27 cellular contexts compared by ENCODE assay signal in genomic region chr14:102854397-102854703, GRCh38.
A peak's percentile ranks its signal among the peaks of the same experiment; 100 is the strongest.
DNase-seq lines count a peak whose midpoint lies in the region; ATAC-seq, FAIRE-seq and TF ChIP-seq lines count a peak whose summit lies in the region.
"Had no signal": no experiment of that assay in that cellular context is flagged by ENCODE, and none has a peak within 500 bp of the region (broad histone marks: within the 10 kb centered on the region; RNA-seq: fewer than 3 reads in every experiment).

No MANE protein-coding gene starts in this region.

- H3K4me3 Mint-ChIP-seq in activated T-cell treated with anti-CD3 and anti-CD28 coated beads, Interleukin-2, amount 50 U/mL, for 24 hours: no peak overlapping the region
- no peak overlapping the region for H3K4me3 Mint-ChIP-seq in CD4-positive, CD25-positive, alpha-beta regulatory T cell
- H3K4me3 Mint-ChIP-seq: CD4-positive, alpha-beta T cell; GM23338; H9 had no signal

- no peak overlapping the region for H3K4me3 ChIP-seq in CD4-positive, CD25-positive, alpha-beta regulatory T cell (ENCODE audit: low read depth, low read length)
- H3K4me3 ChIP-seq in GM12878: no peak overlapping the region
- H3K4me3 ChIP-seq: BLaER1, GM23338, MG63, PC-9, SJSA1 had no signal

- peak; percentile 1 for DNase-seq in NOMO-1 treated with DMSO at 0.1 percent for 48 hours (lab: John Stamatoyannopoulos, UW; ENCODE audit: unreplicated experiment)
- DNase-seq in NOMO-1 treated with dmso at 0.1 percent for 144 hours (lab: John Stamatoyannopoulos, UW; ENCODE audit: unreplicated experiment): no peak
- DNase-seq in activated T-cell treated with anti-CD3 and anti-CD28 coated beads, Interleukin-2, amount 50 U/mL, for 24 hours: no peak
- DNase-seq in activated T-cell treated with anti-CD3 and anti-CD28 coated beads, Interleukin-2, amount 50 U/mL, for 1 hour: no peak
- peak in 1 of 3 donors; percentile 45 for DNase-seq in CD4-positive, CD25-positive, alpha-beta regulatory T cell
- no peak for DNase-seq in GM12878 (ENCODE audit: low read depth, low spot score)
- DNase-seq: 8988T; CD4-positive, alpha-beta T cell; H9; KG1; MG63; NCI-H1092; NCI-H1417 treated with DMSO at 0.1 percent for 48 hours; NCI-H187; NCI-H2081 treated with DMSO at 0.1 percent for 48 hours; NCI-H2171; NCI-H226; NCI-H510A; NCI-H69; PC-9; Right ventricle myocardium superior; RPMI8226 had no signal

- no peak for TF ChIP-seq CTCF in GM12878 (IDR thresholded peaks at IDR 0.05 in 2 of 3, conservative IDR thresholded peaks at IDR 0.05 in 1 of 3; ENCODE audit: control insufficient read depth in 2 of 3, extremely low read depth in 1 of 3, insufficient read depth in 1 of 3, low read depth in 3 of 3, low read length in 3 of 3)

- H3K27ac Mint-ChIP-seq in activated T-cell treated with anti-CD3 and anti-CD28 coated beads, Interleukin-2, amount 50 U/mL, for 24 hours: peak overlapping the region; percentile 23
- peak overlapping the region in 2 of 3 donors; percentile 20 to 75 for H3K27ac Mint-ChIP-seq in CD4-positive, CD25-positive, alpha-beta regulatory T cell
- H3K27ac Mint-ChIP-seq: CD4-positive, alpha-beta T cell; GM23338; H9 had no signal

- ATAC-seq in CD4-positive, CD25-positive, alpha-beta regulatory T cell (ENCODE audit: low read depth in 2 of 2): no peak
- ATAC-seq in GM12878 (peak; percentile 60), GM21723 (IDR thresholded peaks at IDR 0.05; ENCODE audit: unreplicated experiment) (no peak)
- ATAC-seq: GM23338 had no signal

- BruUV-seq in GM12878 (replicated peaks; lab: Mats Ljungman, UMichigan): no TSS peak

- no peak for TF ChIP-seq EP300 in GM12878 (IDR thresholded peaks at IDR 0.05; ENCODE audit: borderline replicate concordance in 1 of 2, control insufficient read depth in 1 of 2, low read depth in 2 of 2, low read length in 2 of 2)

- peaks cover 3% of the 10 kb centered on the region for H3K4me1 ChIP-seq in CD4-positive, CD25-positive, alpha-beta regulatory T cell (ENCODE audit: control insufficient read depth, insufficient read depth, low read length, poor library complexity, severe bottlenecking)
- peaks cover 7% of the 10 kb centered on the region; the same call in 1 of the 2 replicates for H3K4me1 ChIP-seq in GM12878 (ENCODE audit: control insufficient read depth, insufficient read depth, low read length)
- H3K4me1 ChIP-seq: BLaER1 had no signal

- H3K9me3 ChIP-seq in CD4-positive, CD25-positive, alpha-beta regulatory T cell (ENCODE audit: control insufficient read depth in 2 of 2, low read length in 2 of 2): no peaks in the 10 kb centered on the region
- H3K9me3 ChIP-seq in GM12878 (replicated peaks; ENCODE audit: control insufficient read depth, insufficient read depth, low read length): peaks cover 1% of the 10 kb centered on the region; the same call in 2 of the 3 replicates
- H3K9me3 ChIP-seq: MG63, SJSA1 had no signal

- peaks cover 12% of the 10 kb centered on the region for H3K9me3 Mint-ChIP-seq in activated T-cell treated with anti-CD3 and anti-CD28 coated beads, Interleukin-2, amount 50 U/mL, for 24 hours
- H3K9me3 Mint-ChIP-seq in CD4-positive, CD25-positive, alpha-beta regulatory T cell: peaks cover 0 to 1% (median 0%) of the 10 kb centered on the region in 7 donors

- intact Hi-C loops in GM12878 (cut with micrococcal nuclease; ENCODE audit: unreplicated experiment): no loop called here

- POLR2A ChIA-PET in GM12878 (lab: Charles Lee): interaction anchor here (0.7 kb wide), 2 partner anchors 23 to 43 kb away, joined by 4 to 5 read pairs; no protein-coding TSS in a partner anchor

- H4K20me1 ChIP-seq in GM12878 (ENCODE audit: control insufficient read depth, insufficient read depth): no peaks in the 10 kb centered on the region; the same call in 1 of the 2 replicates
- H4K20me1 ChIP-seq: BLaER1 had no signal

- peaks cover 11% of the 10 kb centered on the region for H3K36me3 ChIP-seq in CD4-positive, CD25-positive, alpha-beta regulatory T cell (ENCODE audit: control insufficient read depth, insufficient read depth, low read length)
- H3K36me3 ChIP-seq in GM12878 (ENCODE audit: control insufficient read depth in 2 of 2, insufficient read depth in 2 of 2, low read length in 1 of 2): peaks cover 5 to 31% of the 10 kb centered on the region in 2 experiments
- H3K36me3 ChIP-seq: MG63 had no signal

- peaks cover 23% of the 10 kb centered on the region for H3K4me1 Mint-ChIP-seq in activated T-cell treated with anti-CD3 and anti-CD28 coated beads, Interleukin-2, amount 50 U/mL, for 24 hours (ENCODE audit: low read depth)
- peaks cover 10 to 33% (median 32%) of the 10 kb centered on the region in 4 donors for H3K4me1 Mint-ChIP-seq in CD4-positive, CD25-positive, alpha-beta regulatory T cell
- H3K4me1 Mint-ChIP-seq: GM23338 had no signal

- FAIRE-seq in GM12878 (lab: Jason Lieb, UNC): no peak
- FAIRE-seq: D721Med had no signal

- H3K27me3 ChIP-seq in CD4-positive, CD25-positive, alpha-beta regulatory T cell (ENCODE audit: control insufficient read depth, insufficient read depth, low read length): no peaks in the 10 kb centered on the region
- no peaks in the 10 kb centered on the region for H3K27me3 ChIP-seq in GM12878 (replicated peaks in 1 of 2; ENCODE audit: control insufficient read depth in 2 of 2, insufficient read depth in 2 of 2, low read length in 1 of 2)
- H3K27me3 ChIP-seq: BLaER1, MG63, SJSA1 had no signal

- no peaks in the 10 kb centered on the region for H3K27me3 Mint-ChIP-seq in activated T-cell treated with anti-CD3 and anti-CD28 coated beads, Interleukin-2, amount 50 U/mL, for 24 hours
- no peaks in the 10 kb centered on the region for H3K27me3 Mint-ChIP-seq in CD4-positive, CD25-positive, alpha-beta regulatory T cell
- H3K27me3 Mint-ChIP-seq: CD4-positive, alpha-beta T cell had no signal

- H3K79me2 ChIP-seq in GM12878 (ENCODE audit: control insufficient read depth, insufficient read depth, low read length): peaks cover 81% of the 10 kb centered on the region

- no peak overlapping the region for H3K9ac ChIP-seq in GM12878 (ENCODE audit: control insufficient read depth, insufficient read depth, low read length)
- H3K9ac ChIP-seq: BLaER1 had no signal

- CTCF ChIA-PET in GM12878 (lab: Yijun Ruan, JAX): no interaction called here

- no peak overlapping the region for H3K4me2 ChIP-seq in GM12878 (ENCODE audit: control insufficient read depth, insufficient read depth)
- H3K4me2 ChIP-seq: BLaER1, GM23338, PC-9 had no signal

- RAD21 ChIA-PET in GM12878 (lab: Charles Lee; ENCODE audit: unreplicated experiment): no interaction called here

- peaks cover 90% of the 10 kb centered on the region for H3K36me3 Mint-ChIP-seq in activated T-cell treated with anti-CD3 and anti-CD28 coated beads, Interleukin-2, amount 50 U/mL, for 24 hours (ENCODE audit: low read depth)
- H3K36me3 Mint-ChIP-seq in CD4-positive, CD25-positive, alpha-beta regulatory T cell: peaks cover 27% of the 10 kb centered on the region

- in situ Hi-C loops in GM12878 (cut with MboI): no loop called here

- H2AFZ ChIP-seq in GM12878 (ENCODE audit: control insufficient read depth, low read depth, low read length): no peak overlapping the region
- H2AFZ ChIP-seq: GM23338, PC-9 had no signal

- SMC1A ChIA-PET in GM12878 (lab: Charles Lee; ENCODE audit: uncharacterized antibody, unreplicated experiment): no interaction called here

- no peak for TF ChIP-seq POLR2A in GM12878 (IDR thresholded peaks at IDR 0.05; ENCODE audit: low read depth, low read length)

- TF ChIP-seq RAD21 in GM12878 (IDR thresholded peaks at IDR 0.05; ENCODE audit: insufficient read depth, low read depth, low read length): no peak

- H3K27ac ChIP-seq in CD4-positive, CD25-positive, alpha-beta regulatory T cell (ENCODE audit: insufficient read depth, low read length, poor library complexity, severe bottlenecking): no peak overlapping the region
- no peak overlapping the region for H3K27ac ChIP-seq in GM12878 (ENCODE audit: control insufficient read depth, insufficient read depth)
- H3K27ac ChIP-seq: BLaER1, PC-9, SJSA1 had no signal

TF ChIP-seq in GM12878, 131 proteins besides CTCF, POLR2A, EP300 and RAD21:
- TF ChIP-seq SUPT20H (IDR thresholded peaks at IDR 0.05; ENCODE audit: borderline replicate concordance, control insufficient read depth, low read depth, low read length): no peak
- 0 out of 2 replicates have a peak, but pooled peaks have one; percentile 5 for TF ChIP-seq RUNX3 (IDR thresholded peaks at IDR 0.05; ENCODE audit: low read length)
- TF ChIP-seq PRDM15 (CRISPR knock-in tag; IDR thresholded peaks at IDR 0.05): no peak
- TF ChIP-seq MAX (IDR thresholded peaks at IDR 0.05; ENCODE audit: low read depth, low read length): no peak
